8 cellular contexts compared by ENCODE assay signal in genomic region chr7:94160719-94161435, GRCh38.
DNase-seq lines count a peak whose midpoint lies in the region; ATAC-seq, FAIRE-seq and TF ChIP-seq lines count a peak whose summit lies in the region.

No MANE protein-coding gene starts in this region.

- H3K9me3 ChIP-seq in A549 (no peaks in the 10 kb centered on the region), OCI-LY7 (ENCODE audit: low read length) (peaks cover 9% of the 10 kb centered on the region; the same call in 1 of the 2 replicates), transverse colon (no peaks in the 10 kb centered on the region)

- CTCF ChIA-PET in A549 (lab: Yijun Ruan, JAX) (interaction anchor here (0.6 to 1.2 kb wide), 5 partner anchors 8 to 40 kb away, joined by 3 to 4 read pairs (median 3); no protein-coding TSS in a partner anchor), OCI-LY7 (lab: Charles Lee; ENCODE audit: unreplicated experiment) (no interaction called here)

- 71% methylated on average over 3 of the region's 3 CpGs for WGBS in A549 (ENCODE audit: missing lambda C conversion rate)
- WGBS in transverse colon (ENCODE audit: low coverage in 1 of 2), 2 donors: 24 to 39% methylated on average over 3 of the region's 3 CpGs

- peak; percentile 76 for FAIRE-seq in A549 (lab: Jason Lieb, UNC)

- DNase-seq in A549 (ENCODE audit: low read depth in 1 of 2, low spot score in 1 of 2) (no peak), OCI-LY7 (ENCODE audit: low spot score) (peak; percentile 90), amniotic stem cell (lab: John Stamatoyannopoulos, UW) (no peak), transverse colon (no peak), mesenteric fat pad (ENCODE audit: low spot score) (no peak), iPS-NIHi11 (ENCODE audit: low spot score) (no peak)

- no peaks in the 10 kb centered on the region for H4K20me1 ChIP-seq in OCI-LY7 (ENCODE audit: insufficient read depth, low read length)

- H3K4me2 ChIP-seq in A549: no peak overlapping the region
- H3K4me2 ChIP-seq in OCI-LY7 (ENCODE audit: low read length): peak overlapping the region; percentile 74

- H3K4me3 ChIP-seq in A549 (no peak overlapping the region), OCI-LY7 (ENCODE audit: low read depth, low read length, poor library complexity, severe bottlenecking) (peak overlapping the region; percentile 53), transverse colon (no peak overlapping the region)

- TF ChIP-seq RAD21 in A549 (conservative IDR thresholded peaks at IDR 0.05 in 1 of 2, IDR thresholded peaks at IDR 0.05 in 1 of 2): no peak

- no peak for TF ChIP-seq POLR2A in A549 (IDR thresholded peaks at IDR 0.05; ENCODE audit: low read length)
- TF ChIP-seq POLR2A in transverse colon (IDR thresholded peaks at IDR 0.05): no peak

- ATAC-seq in A549 (no peak), GM19043 (IDR thresholded peaks at IDR 0.05; ENCODE audit: low read depth, unreplicated experiment) (peak; percentile 98), HG02981 (IDR thresholded peaks at IDR 0.05; ENCODE audit: unreplicated experiment) (peak; percentile 99)

- H3K4me1 ChIP-seq in A549 (no peaks in the 10 kb centered on the region), OCI-LY7 (ENCODE audit: insufficient read depth, low read length, poor library complexity, severe bottlenecking) (peaks cover 38% of the 10 kb centered on the region), transverse colon (no peaks in the 10 kb centered on the region)

- H2AFZ ChIP-seq in OCI-LY7 (ENCODE audit: low read length): peak overlapping the region; percentile 81

- no peak overlapping the region for H3K27ac ChIP-seq in A549
- peak overlapping the region; percentile 91 for H3K27ac ChIP-seq in OCI-LY7 (ENCODE audit: low read depth, low read length, poor library complexity, severe bottlenecking)
- peak overlapping the region in 1 of 4 donors; percentile 37 for H3K27ac ChIP-seq in transverse colon

- TF ChIP-seq CTCF in A549 (IDR thresholded peaks at IDR 0.05): no peak
- TF ChIP-seq CTCF in OCI-LY7 (conservative IDR thresholded peaks at IDR 0.05; ENCODE audit: low read length): no peak
- TF ChIP-seq CTCF in transverse colon (IDR thresholded peaks at IDR 0.05): no peak

- no peak for TF ChIP-seq EP300 in A549 (IDR thresholded peaks at IDR 0.05)
- TF ChIP-seq EP300 in transverse colon (IDR thresholded peaks at IDR 0.05; ENCODE audit: low read depth): no peak

- POLR2A ChIA-PET in A549 (lab: Yijun Ruan, JAX) (no interaction called here), OCI-LY7 (lab: Charles Lee) (interaction anchor here (0.7 to 1.4 kb wide), 14 partner anchors 8 to 161 kb away, joined by 3 to 6 read pairs (median 3); no protein-coding TSS in a partner anchor)

- in situ Hi-C loops in transverse colon (cut with MboI; ENCODE audit: low pct_ligation_motif_present in 1 of 4, low pct_unique_long_range_greater_than_20kb in 1 of 4, low sequenced_read_pairs in 3 of 4): no loop called here

- no TSS peak for BruUV-seq in OCI-LY7 (replicated peaks; lab: Mats Ljungman, UMichigan)

- H3K36me3 ChIP-seq in OCI-LY7 (ENCODE audit: insufficient read depth, low read length) (no peaks in the 10 kb centered on the region; the same call in 1 of the 2 replicates), transverse colon (no peaks in the 10 kb centered on the region)

- no peaks in the 10 kb centered on the region for H3K27me3 ChIP-seq in transverse colon

- no peaks in the 10 kb centered on the region for H3K9me2 ChIP-seq in OCI-LY7 (ENCODE audit: insufficient read depth, low read length)

- intact Hi-C loops in OCI-LY7 (cut with micrococcal nuclease; ENCODE audit: unreplicated experiment): loop anchor here (2.0 to 10.0 kb wide), 2 partner anchors 108 to 344 kb away; partner anchors contain the start of gene CASD1
- intact Hi-C loops in transverse colon (cut with DNase I; ENCODE audit: low total_unique reads): no loop called here

- H3K79me2 ChIP-seq in OCI-LY7 (ENCODE audit: insufficient read depth, low read depth, low read length): no peaks in the 10 kb centered on the region

TF ChIP-seq in A549, 52 proteins besides CTCF, POLR2A, EP300 and RAD21:
- TF ChIP-seq, protein P1, sequence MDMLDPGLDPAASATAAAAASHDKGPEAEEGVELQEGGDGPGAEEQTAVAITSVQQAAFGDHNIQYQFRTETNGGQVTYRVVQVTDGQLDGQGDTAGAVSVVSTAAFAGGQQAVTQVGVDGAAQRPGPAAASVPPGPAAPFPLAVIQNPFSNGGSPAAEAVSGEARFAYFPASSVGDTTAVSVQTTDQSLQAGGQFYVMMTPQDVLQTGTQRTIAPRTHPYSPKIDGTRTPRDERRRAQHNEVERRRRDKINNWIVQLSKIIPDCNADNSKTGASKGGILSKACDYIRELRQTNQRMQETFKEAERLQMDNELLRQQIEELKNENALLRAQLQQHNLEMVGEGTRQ (IDR thresholded peaks at IDR 0.05): no peak
- TF ChIP-seq ESRRA (IDR thresholded peaks at IDR 0.05; ENCODE audit: borderline replicate concordance, low read length) (no peak), HOXB13 (CRISPR knock-in tag; IDR thresholded peaks at IDR 0.05; ENCODE audit: low read depth) (no peak), ZC3H11A (IDR thresholded peaks at IDR 0.05) (no peak), CHD2 (IDR thresholded peaks at IDR 0.05; ENCODE audit: low read length, partially characterized antibody) (no peak), ELK1 (IDR thresholded peaks at IDR 0.05; ENCODE audit: low read depth, low read length) (no peak), HOXB5 (CRISPR knock-in tag; IDR thresholded peaks at IDR 0.05) (no peak), EHF (CRISPR knock-in tag; IDR thresholded peaks at IDR 0.05) (no peak), MAFK (IDR thresholded peaks at IDR 0.05; ENCODE audit: partially characterized antibody) (no peak), ZFP36 (IDR thresholded peaks at IDR 0.05; ENCODE audit: borderline replicate concordance, partially characterized antibody) (no peak), CEBPB (IDR thresholded peaks at IDR 0.05) (no peak), CBX8 (IDR thresholded peaks at IDR 0.05) (no peak), ZNF302 (CRISPR knock-in tag; IDR thresholded peaks at IDR 0.05) (no peak), GATA3 (IDR thresholded peaks at IDR 0.05; ENCODE audit: borderline replicate concordance) (no peak), JUN (IDR thresholded peaks at IDR 0.05) (no peak), TFCP2L1 (CRISPR knock-in tag; IDR thresholded peaks at IDR 0.05) (no peak)
- TF ChIP-seq, protein P2, sequence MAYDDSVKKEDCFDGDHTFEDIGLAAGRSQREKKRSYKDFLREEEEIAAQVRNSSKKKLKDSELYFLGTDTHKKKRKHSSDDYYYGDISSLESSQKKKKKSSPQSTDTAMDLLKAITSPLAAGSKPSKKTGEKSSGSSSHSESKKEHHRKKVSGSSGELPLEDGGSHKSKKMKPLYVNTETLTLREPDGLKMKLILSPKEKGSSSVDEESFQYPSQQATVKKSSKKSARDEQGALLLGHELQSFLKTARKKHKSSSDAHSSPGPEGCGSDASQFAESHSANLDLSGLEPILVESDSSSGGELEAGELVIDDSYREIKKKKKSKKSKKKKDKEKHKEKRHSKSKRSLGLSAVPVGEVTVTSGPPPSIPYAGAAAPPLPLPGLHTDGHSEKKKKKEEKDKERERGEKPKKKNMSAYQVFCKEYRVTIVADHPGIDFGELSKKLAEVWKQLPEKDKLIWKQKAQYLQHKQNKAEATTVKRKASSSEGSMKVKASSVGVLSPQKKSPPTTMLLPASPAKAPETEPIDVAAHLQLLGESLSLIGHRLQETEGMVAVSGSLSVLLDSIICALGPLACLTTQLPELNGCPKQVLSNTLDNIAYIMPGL (CRISPR knock-in tag; IDR thresholded peaks at IDR 0.05; ENCODE audit: borderline replicate concordance): no peak
- TF ChIP-seq, protein P3, sequence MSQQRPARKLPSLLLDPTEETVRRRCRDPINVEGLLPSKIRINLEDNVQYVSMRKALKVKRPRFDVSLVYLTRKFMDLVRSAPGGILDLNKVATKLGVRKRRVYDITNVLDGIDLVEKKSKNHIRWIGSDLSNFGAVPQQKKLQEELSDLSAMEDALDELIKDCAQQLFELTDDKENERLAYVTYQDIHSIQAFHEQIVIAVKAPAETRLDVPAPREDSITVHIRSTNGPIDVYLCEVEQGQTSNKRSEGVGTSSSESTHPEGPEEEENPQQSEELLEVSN (IDR thresholded peaks at IDR 0.05; ENCODE audit: borderline replicate concordance, low read depth): no peak

Comparison
In these comparisons a context has a peak if more than half of its experiments do, and no peak if none do; other contexts are left out.
1. ATAC-seq: peak in GM19043 (single experiment) and HG02981 (single experiment); none in A549 (0 of 2).